In the genomic region with DNA sequence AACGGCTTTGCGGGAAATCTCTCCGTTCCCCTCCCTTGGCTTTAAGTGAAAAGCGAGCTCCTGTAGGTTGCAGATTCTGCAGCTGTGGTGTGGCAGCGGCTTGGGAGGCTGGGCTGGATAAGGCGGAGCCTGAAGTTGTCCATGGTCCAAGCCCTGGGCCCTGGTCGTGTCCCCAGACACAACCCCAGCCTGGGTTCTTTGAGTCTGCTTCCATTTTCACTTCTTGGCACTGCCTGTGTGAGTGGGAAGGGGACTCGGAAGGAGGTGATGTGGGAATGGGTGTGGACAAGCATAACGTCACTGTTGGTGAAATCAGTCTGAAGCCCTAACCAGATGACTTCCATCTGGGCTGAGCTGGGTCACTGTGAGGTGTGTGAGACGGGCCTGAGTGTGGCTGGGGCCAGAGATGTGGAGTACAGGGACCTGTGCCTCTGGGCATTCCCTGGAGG, we compare ENCODE assay signal across 10 cellular contexts. TPM values are rescaled to one million over a fixed set of nuclear protein-coding genes. Genes with fewer than 3 reads are reported as not detected.
DNase-seq lines count a peak whose midpoint lies in the region; ATAC-seq and TF ChIP-seq lines count a peak whose summit lies in the region.
"Had no signal": no experiment of that assay in that cellular context is flagged by ENCODE, and none has a peak within 500 bp of the region (broad histone marks: within the 10 kb centered on the region; RNA-seq: fewer than 3 reads in every experiment).

No MANE protein-coding gene starts in this region.

- 84 to 90% methylated on average over 2 to 10 of the region's 10 CpGs for WGBS in endodermal cell (ENCODE audit: insufficient coverage in 1 of 2, insufficient read length in 1 of 2), 2 experiments
- WGBS in aorta, 2 donors = 3 to 8% methylated on average over 10 of the region's 10 CpGs

- H3K4me3 Mint-ChIP-seq in activated T-cell treated with anti-CD3 and anti-CD28 coated beads, Interleukin-2, amount 50 U/mL, for 24 hours = no peak overlapping the region
- no peak overlapping the region for H3K4me3 Mint-ChIP-seq in endodermal cell

- peaks cover 23% of the 10 kb centered on the region for H3K4me1 Mint-ChIP-seq in activated T-cell treated with anti-CD3 and anti-CD28 coated beads, Interleukin-2, amount 50 U/mL, for 24 hours (ENCODE audit: low read depth)
- peaks cover 30% of the 10 kb centered on the region for H3K4me1 Mint-ChIP-seq in endodermal cell

- no peak overlapping the region for H3K4me3 ChIP-seq in endodermal cell (ENCODE audit: low read length)
- no peak overlapping the region for H3K4me3 ChIP-seq in mucosa of descending colon
- H3K4me3 ChIP-seq in aorta (ENCODE audit: low read length in 2 of 2) = no peak overlapping the region

- peaks cover 10% of the 10 kb centered on the region for H3K9me3 ChIP-seq in endodermal cell (ENCODE audit: control insufficient read depth, low read length)
- peaks cover 3% of the 10 kb centered on the region for H3K9me3 ChIP-seq in mucosa of descending colon
- H3K9me3 ChIP-seq in aorta (ENCODE audit: control insufficient read depth, low read length) = no peaks in the 10 kb centered on the region

- intact Hi-C loops in mucosa of descending colon (cut with DNase I, micrococcal nuclease) = loop anchor here in 1 of 2 donors (2.0 kb wide), 1 partner anchor 21 kb away; no protein-coding TSS in a partner anchor
- intact Hi-C loops in aorta (cut with DNase I) = no loop called here

- H3K27ac Mint-ChIP-seq in activated T-cell treated with anti-CD3 and anti-CD28 coated beads, Interleukin-2, amount 50 U/mL, for 24 hours = peak overlapping the region; percentile 23
- peak overlapping the region; percentile 20 for H3K27ac Mint-ChIP-seq in endodermal cell

- H3K27me3 Mint-ChIP-seq in activated T-cell treated with anti-CD3 and anti-CD28 coated beads, Interleukin-2, amount 50 U/mL, for 24 hours = peaks cover 3% of the 10 kb centered on the region
- H3K27me3 Mint-ChIP-seq in endodermal cell (ENCODE audit: insufficient read depth) = peaks cover 3% of the 10 kb centered on the region

- H3K4me1 ChIP-seq in endodermal cell (ENCODE audit: control insufficient read depth, insufficient read depth, low read length) (peaks cover 6% of the 10 kb centered on the region), mucosa of descending colon (ENCODE audit: low read depth) (peaks cover 74% of the 10 kb centered on the region), aorta (ENCODE audit: control insufficient read depth in 1 of 2, insufficient read depth in 2 of 2, low read length in 2 of 2) (no peaks in the 10 kb centered on the region)

- ATAC-seq in mucosa of descending colon (peak; percentile 64), aorta (ENCODE audit: low FRiP score) (peak; percentile 80), GM19328 (IDR thresholded peaks at IDR 0.05; ENCODE audit: unreplicated experiment) (no peak), GM21786 (IDR thresholded peaks at IDR 0.05; ENCODE audit: unreplicated experiment) (no peak)

- H3K27ac ChIP-seq in endodermal cell (ENCODE audit: low read depth, low read length) = no peak overlapping the region
- H3K27ac ChIP-seq in aorta (ENCODE audit: low read depth in 1 of 2, low read length in 2 of 2) = peak overlapping the region; percentile 96 to 98

- H3K9ac ChIP-seq in endodermal cell (ENCODE audit: extremely low read depth, low read length, poor library complexity, severe bottlenecking) = no peak overlapping the region

- H3K36me3 ChIP-seq in endodermal cell (ENCODE audit: control insufficient read depth, insufficient read depth, low read length) (no peaks in the 10 kb centered on the region), mucosa of descending colon (ENCODE audit: low read depth) (no peaks in the 10 kb centered on the region), aorta (ENCODE audit: control insufficient read depth in 1 of 2, insufficient read depth in 2 of 2, low read length in 1 of 2) (no peaks in the 10 kb centered on the region)

- DNase-seq in activated T-cell treated with anti-CD3 and anti-CD28 coated beads, Interleukin-2, amount 50 U/mL, for 24 hours = no peak
- DNase-seq in activated T-cell treated with anti-CD3 and anti-CD28 coated beads, Interleukin-2, amount 50 U/mL, for 48 hours = no peak
- DNase-seq in endodermal cell (peak; percentile 71), mucosa of descending colon (peak; percentile 75 to 82 (median 75)), aorta (peak; percentile 92 to 93), D341Med (ENCODE audit: low spot score) (no peak)
- DNase-seq: activated T-cell treated with anti-CD3 and anti-CD28 coated beads for 4 hours, NCI-H1694 treated with DMSO at 0.1 percent for 48 hours had no signal

- H3K36me3 Mint-ChIP-seq in activated T-cell treated with anti-CD3 and anti-CD28 coated beads, Interleukin-2, amount 50 U/mL, for 24 hours (ENCODE audit: low read depth) = no peaks in the 10 kb centered on the region
- no peaks in the 10 kb centered on the region for H3K36me3 Mint-ChIP-seq in endodermal cell (ENCODE audit: low read depth)

- H3K27me3 ChIP-seq in endodermal cell (ENCODE audit: control insufficient read depth, insufficient read depth, low read length, poor library complexity, severe bottlenecking) (no peaks in the 10 kb centered on the region), aorta (ENCODE audit: control insufficient read depth in 1 of 2, insufficient read depth in 2 of 2, low read length in 1 of 2) (no peaks in the 10 kb centered on the region)

- TF ChIP-seq CTCF in endodermal cell (conservative IDR thresholded peaks at IDR 0.05) (no peak), mucosa of descending colon (IDR thresholded peaks at IDR 0.05) (no peak)

- no peaks in the 10 kb centered on the region for H3K9me3 Mint-ChIP-seq in activated T-cell treated with anti-CD3 and anti-CD28 coated beads, Interleukin-2, amount 50 U/mL, for 24 hours
- peaks cover 7% of the 10 kb centered on the region for H3K9me3 Mint-ChIP-seq in endodermal cell

RNA-seq across cellular contexts. Expression of gene CTDSP2, which starts 43.0 kb away (rescaled TPM):
- 100 to 1,000 TPM; 137 to 148 TPM for total RNA-seq in endodermal cell
- 100 TPM for polyA plus RNA-seq in endodermal cell (2013, experiment 1 of 2)
- 87.4 TPM for polyA plus RNA-seq in endodermal cell (2013, experiment 2 of 2)
- total RNA-seq in mucosa of descending colon = 100 to 1,000 TPM; 220 to 339 (median 256) TPM
- total RNA-seq in aorta = 100 to 1,000 TPM; 187 to 252 TPM
- 10 to 100 TPM; 51.2 to 91.7 TPM for polyA plus RNA-seq in aorta

RNA-seq across cellular contexts. Expression of gene ATP23, which starts 51.8 kb away (rescaled TPM):
- 10 to 100 TPM; 10.4 to 11.3 TPM for total RNA-seq in endodermal cell
- 12.5 TPM for polyA plus RNA-seq in endodermal cell (2013, experiment 1 of 2)
- 12.5 TPM for polyA plus RNA-seq in endodermal cell (2013, experiment 2 of 2)
- 10 to 100 TPM; 13.7 to 19.0 (median 15.3) TPM for total RNA-seq in mucosa of descending colon
- 1 to 10 TPM; 3.9 to 5.4 TPM for total RNA-seq in aorta
- 10 to 100 TPM in 1 of 2 donors, 1 to 10 TPM in 1; 3.4 to 19.3 TPM for polyA plus RNA-seq in aorta

Comparison
In these comparisons a context has a peak if more than half of its experiments do, and no peak if none do; other contexts are left out.
1. DNase-seq: peak in endodermal cell (single experiment), mucosa of descending colon (3 of 3) and aorta (2 of 2); none in activated T-cell treated with anti-CD3 and anti-CD28 coated beads, Interleukin-2, amount 50 U/mL, for 24 hours (single experiment), activated T-cell treated with anti-CD3 and anti-CD28 coated beads, Interleukin-2, amount 50 U/mL, for 48 hours (0 of 2) and D341Med (single experiment).
2. ATAC-seq: peak in mucosa of descending colon (single experiment) and aorta (single experiment); none in GM19328 (single experiment) and GM21786 (single experiment).